1 cellular context compared by ENCODE assay signal in the genomic region with DNA sequence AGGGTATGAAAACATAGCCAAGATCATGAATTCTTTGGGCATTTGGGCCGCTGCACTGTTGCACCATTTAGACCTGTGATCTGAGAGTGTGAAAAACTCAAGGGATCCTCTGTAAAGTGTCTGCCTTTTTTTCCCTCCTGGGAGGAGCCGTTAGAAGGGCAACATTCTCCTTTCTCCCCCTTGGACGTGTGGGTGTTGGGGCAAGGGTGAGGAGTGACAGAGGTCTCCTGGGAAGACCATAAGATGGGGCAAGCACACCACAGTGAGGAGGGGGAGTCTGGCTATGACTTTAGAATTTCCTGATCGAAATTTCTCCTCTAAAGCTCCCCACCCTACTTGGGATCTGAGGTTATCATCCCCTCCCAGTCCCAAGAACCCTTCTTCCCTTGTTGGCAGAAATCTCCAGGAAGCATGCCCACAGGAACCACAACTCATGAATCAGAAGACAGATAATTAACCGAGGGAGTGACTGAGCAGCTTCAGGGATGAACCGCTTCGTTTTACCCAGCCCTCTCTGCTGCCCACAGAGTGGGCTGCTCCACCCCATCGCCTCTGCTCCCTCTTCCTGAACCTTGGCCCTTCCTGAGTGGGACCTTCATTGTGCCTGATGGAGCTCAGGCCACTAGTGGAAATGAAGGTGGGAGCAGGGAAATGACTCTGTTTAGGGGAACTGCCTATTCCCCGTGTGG.
TF ChIP-seq lines count a peak whose summit lies in the region.

No MANE protein-coding gene starts in this region.

TF ChIP-seq in GM12891, 5 proteins besides CTCF, POLR2A, EP300 and RAD21:
- TF ChIP-seq TAF1 (IDR thresholded peaks at IDR 0.05; ENCODE audit: low read depth, low read length) (no peak), POLR2AphosphoS5 (IDR thresholded peaks at IDR 0.05; ENCODE audit: low read depth, low read length) (no peak), POU2F2 (IDR thresholded peaks at IDR 0.05; ENCODE audit: low read depth, low read length) (no peak), SPI1 (IDR thresholded peaks at IDR 0.05; ENCODE audit: low read depth, low read length) (no peak), PAX5 (IDR thresholded peaks at IDR 0.05; ENCODE audit: insufficient read depth, low read length, severe bottlenecking) (no peak)
TF ChIP-seq in GM12891: peak in this region for 0.
